Comparison of ENCODE assay signal across 18 cellular contexts in genomic region chr5:177405312-177405711, GRCh38. TPM values are rescaled to one million over a fixed set of nuclear protein-coding genes. Genes with fewer than 3 reads are reported as not detected.
DNase-seq lines count a peak whose midpoint lies in the region; ATAC-seq and TF ChIP-seq lines count a peak whose summit lies in the region.
"Had no signal": no experiment of that assay in that cellular context is flagged by ENCODE, and none has a peak within 500 bp of the region (broad histone marks: within the 10 kb centered on the region; RNA-seq: fewer than 3 reads in every experiment).

No MANE protein-coding gene starts in this region.

- CTCF ChIA-PET in PC-3 (lab: Charles Lee), result interaction anchor here (0.6 kb wide), 1 partner anchor 19 kb away, joined by 3 read pairs; no protein-coding TSS in a partner anchor

- no peak for DNase-seq in activated T-cell treated with anti-CD3 and anti-CD28 coated beads, Interleukin-2, amount 50 U/mL, for 24 hours
- no peak for DNase-seq in activated T-cell treated with anti-CD3 and anti-CD28 coated beads, Interleukin-2, amount 50 U/mL, for 1 hour
- no peak for DNase-seq in PC-3
- no peak for DNase-seq in stimulated activated effector memory CD8-positive, alpha-beta T cell treated with anti-CD3 and anti-CD28 coated beads, Interleukin-12 subunit alpha, Interleukin-12 subunit beta, amount 100 ng/mL, for 72 hours (ENCODE audit: low spot score in 2 of 2)
- DNase-seq in NCI-H2196 (lab: John Stamatoyannopoulos, UW; ENCODE audit: unreplicated experiment), result no peak
- DNase-seq: ACHN; DMS153; dorsolateral prefrontal cortex; hypothalamus; PC-9; sigmoid colon; stimulated activated CD4-positive, alpha-beta T cell treated with anti-CD3 and anti-CD28 coated beads, Interleukin-4, amount 100 ng/mL, for 4 hours had no signal

- no peaks in the 10 kb centered on the region for H3K36me3 Mint-ChIP-seq in activated T-cell treated with anti-CD3 and anti-CD28 coated beads, Interleukin-2, amount 50 U/mL, for 24 hours (ENCODE audit: low read depth)
- H3K36me3 Mint-ChIP-seq in stimulated activated effector memory CD8-positive, alpha-beta T cell treated with anti-CD3 and anti-CD28 coated beads, Interleukin-12 subunit alpha, Interleukin-12 subunit beta, amount 100 ng/mL, for 72 hours, result no peaks in the 10 kb centered on the region

- H4K20me1 ChIP-seq in PC-3 (ENCODE audit: low read length), result no peaks in the 10 kb centered on the region

- BruUV-seq in PC-3 (replicated peaks; lab: Mats Ljungman, UMichigan), result no TSS peak

- no peaks in the 10 kb centered on the region for H3K9me2 ChIP-seq in PC-3 (replicated peaks; ENCODE audit: low read length)

- peaks cover 27% of the 10 kb centered on the region for H3K27me3 Mint-ChIP-seq in activated T-cell treated with anti-CD3 and anti-CD28 coated beads, Interleukin-2, amount 50 U/mL, for 24 hours

- ATAC-seq in PC-3, result no peak
- no peak for ATAC-seq in stimulated activated effector memory CD8-positive, alpha-beta T cell treated with anti-CD3 and anti-CD28 coated beads, Interleukin-12 subunit alpha, Interleukin-12 subunit beta, amount 100 ng/mL, for 72 hours
- no peak for ATAC-seq in HG03108 (IDR thresholded peaks at IDR 0.05; ENCODE audit: unreplicated experiment)
- no peak for ATAC-seq in HG03159 (IDR thresholded peaks at IDR 0.05; ENCODE audit: unreplicated experiment)
- ATAC-seq: left lobe of liver had no signal

- peak overlapping the region; percentile 20 for H3K27ac Mint-ChIP-seq in activated T-cell treated with anti-CD3 and anti-CD28 coated beads, Interleukin-2, amount 50 U/mL, for 24 hours
- peak overlapping the region; percentile 63 for H3K27ac Mint-ChIP-seq in stimulated activated effector memory CD8-positive, alpha-beta T cell treated with anti-CD3 and anti-CD28 coated beads, Interleukin-12 subunit alpha, Interleukin-12 subunit beta, amount 100 ng/mL, for 72 hours

- no peaks in the 10 kb centered on the region for H3K79me2 ChIP-seq in PC-3 (ENCODE audit: low read length)

- peak overlapping the region; percentile 15 for H3K4me3 Mint-ChIP-seq in activated T-cell treated with anti-CD3 and anti-CD28 coated beads, Interleukin-2, amount 50 U/mL, for 24 hours
- H3K4me3 Mint-ChIP-seq in stimulated activated effector memory CD8-positive, alpha-beta T cell treated with anti-CD3 and anti-CD28 coated beads, Interleukin-12 subunit alpha, Interleukin-12 subunit beta, amount 100 ng/mL, for 72 hours, result peak overlapping the region; percentile 82

- H3K27me3 ChIP-seq in PC-3 (ENCODE audit: low read length) (no peaks in the 10 kb centered on the region), endocrine pancreas (ENCODE audit: control insufficient read depth, insufficient read depth, low read length) (peaks cover 3% of the 10 kb centered on the region)

- no peak for TF ChIP-seq CTCF in PC-3 (conservative IDR thresholded peaks at IDR 0.05; ENCODE audit: low read depth, low read length)

- no peaks in the 10 kb centered on the region for H3F3A ChIP-seq in PC-3 (ENCODE audit: low read length, unreplicated experiment)

- peaks cover 35% of the 10 kb centered on the region for H3K4me1 Mint-ChIP-seq in activated T-cell treated with anti-CD3 and anti-CD28 coated beads, Interleukin-2, amount 50 U/mL, for 24 hours (ENCODE audit: low read depth)
- peaks cover 42% of the 10 kb centered on the region for H3K4me1 Mint-ChIP-seq in stimulated activated effector memory CD8-positive, alpha-beta T cell treated with anti-CD3 and anti-CD28 coated beads, Interleukin-12 subunit alpha, Interleukin-12 subunit beta, amount 100 ng/mL, for 72 hours

- H3K27ac ChIP-seq in PC-3 (ENCODE audit: low read length), result no peak overlapping the region
- H3K27ac ChIP-seq: PC-9 had no signal

- H3K36me3 ChIP-seq in PC-3 (ENCODE audit: low read depth, low read length), result no peaks in the 10 kb centered on the region
- no peaks in the 10 kb centered on the region for H3K36me3 ChIP-seq in endocrine pancreas (ENCODE audit: control insufficient read depth, insufficient read depth, low read length)
- H3K36me3 ChIP-seq: sigmoid colon had no signal

- no peak overlapping the region for H3K9ac ChIP-seq in PC-3 (ENCODE audit: low read length)
- H3K9ac ChIP-seq in endocrine pancreas (ENCODE audit: control insufficient read depth, insufficient read depth, low read length), result peak overlapping the region; percentile 81

- H2AFZ ChIP-seq in PC-3 (ENCODE audit: low read length), result no peak overlapping the region

- H3K9me3 Mint-ChIP-seq in activated T-cell treated with anti-CD3 and anti-CD28 coated beads, Interleukin-2, amount 50 U/mL, for 24 hours, result no peaks in the 10 kb centered on the region
- no peaks in the 10 kb centered on the region for H3K9me3 Mint-ChIP-seq in stimulated activated effector memory CD8-positive, alpha-beta T cell treated with anti-CD3 and anti-CD28 coated beads, Interleukin-12 subunit alpha, Interleukin-12 subunit beta, amount 100 ng/mL, for 72 hours

- peaks cover 13% of the 10 kb centered on the region for H3K4me1 ChIP-seq in PC-3 (ENCODE audit: insufficient read depth, low read length)
- H3K4me1 ChIP-seq in endocrine pancreas (ENCODE audit: control insufficient read depth, insufficient read depth, low read length), result no peaks in the 10 kb centered on the region

- H3K4me3 ChIP-seq in PC-3 (ENCODE audit: low read length) (no peak overlapping the region), endocrine pancreas (ENCODE audit: control insufficient read depth, insufficient read depth, low read length) (no peak overlapping the region)

- POLR2A ChIA-PET in PC-3 (lab: Charles Lee; ENCODE audit: unreplicated experiment), result no interaction called here

- intact Hi-C loops in PC-3 (cut with micrococcal nuclease), result no loop called here

- peak overlapping the region; percentile 99; the same call in 1 of the 2 replicates for H3K4me2 ChIP-seq in PC-3 (ENCODE audit: low read length)

- H3K9me3 ChIP-seq in PC-3 (ENCODE audit: low read length) (no peaks in the 10 kb centered on the region), endocrine pancreas (ENCODE audit: control insufficient read depth, low read length) (no peaks in the 10 kb centered on the region)
- H3K9me3 ChIP-seq: sigmoid colon had no signal

RNA-seq across cellular contexts. Expression of gene F12, which starts 4.1 kb away (rescaled TPM):
- total RNA-seq in PC-3 (2014; rRNA removed), result 31.0 and 36.8 TPM in 2 replicates

RNA-seq across cellular contexts. Expression of gene PFN3, which starts 4.9 kb away (rescaled TPM):
- not detected in 2 replicates for total RNA-seq in PC-3 (2014; rRNA removed)
- total RNA-seq: dorsolateral prefrontal cortex, H7, left lobe of liver, NCI-H460, PC-9, sigmoid colon had no signal

RNA-seq across cellular contexts. Expression of gene SLC34A1, which starts 21.1 kb away (rescaled TPM):
- 0.07 and 0.12 TPM in 2 replicates for total RNA-seq in PC-3 (2014; rRNA removed)
- total RNA-seq: dorsolateral prefrontal cortex, H7, NCI-H460, sigmoid colon had no signal

RNA-seq across cellular contexts. Expression of gene GRK6, which starts 21.2 kb away (rescaled TPM):
- 69.9 and 88.8 TPM in 2 replicates for total RNA-seq in PC-3 (2014; rRNA removed)

RNA-seq across cellular contexts. Expression of gene PRR7, which starts 41.3 kb away (rescaled TPM):
- 40.6 and 47.2 TPM in 2 replicates for total RNA-seq in PC-3 (2014; rRNA removed)
